ENCODE assay signal across 1 cellular context in the genomic region with DNA sequence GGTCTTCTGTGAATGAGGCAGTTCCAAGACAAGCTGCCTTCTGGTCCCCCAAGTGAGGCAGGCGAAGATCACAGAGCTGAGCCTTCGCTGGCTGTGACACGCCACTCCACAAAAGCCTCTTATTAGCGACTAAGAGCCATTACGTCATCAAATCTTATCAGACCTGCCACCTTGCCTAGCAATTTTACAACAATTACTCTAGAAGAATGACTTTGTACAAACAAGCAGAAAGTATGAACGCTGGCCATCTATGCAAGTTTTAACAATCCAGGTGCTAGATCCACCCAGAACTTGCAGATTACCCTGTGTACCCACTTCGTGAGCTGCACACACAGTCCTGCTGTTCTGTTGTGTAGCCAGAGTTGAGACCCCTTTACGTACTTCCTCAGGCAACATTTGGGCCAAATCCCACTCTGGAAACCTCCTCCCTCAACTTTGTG.
TF ChIP-seq lines count a peak whose summit lies in the region.

No MANE protein-coding gene starts in this region.

TF ChIP-seq in H1, 55 proteins besides CTCF, POLR2A, EP300 and RAD21:
- no peak for TF ChIP-seq HDAC6 (IDR thresholded peaks at IDR 0.05; ENCODE audit: low read depth, low read length)
- no peak for TF ChIP-seq BRCA1 (IDR thresholded peaks at IDR 0.05; ENCODE audit: low read depth, low read length)
- no peak for TF ChIP-seq KDM1A (IDR thresholded peaks at IDR 0.05; ENCODE audit: borderline replicate concordance, low read length)
- TF ChIP-seq HDAC2 (IDR thresholded peaks at IDR 0.05; ENCODE audit: borderline replicate concordance in 1 of 2, low read depth in 2 of 2, low read length in 2 of 2), result no peak
- TF ChIP-seq POLR2AphosphoS5 (IDR thresholded peaks at IDR 0.05; ENCODE audit: low read depth, low read length), result no peak
- no peak for TF ChIP-seq TCF12 (IDR thresholded peaks at IDR 0.05; ENCODE audit: low read depth, low read length)
- no peak for TF ChIP-seq YY1 (IDR thresholded peaks at IDR 0.05; ENCODE audit: low read depth, low read length)
- TF ChIP-seq CBX5 (IDR thresholded peaks at IDR 0.05; ENCODE audit: low read depth, low read length), result no peak
- no peak for TF ChIP-seq TAF7 (optimal IDR thresholded peaks at IDR 0.05; ENCODE audit: borderline replicate concordance, low read depth, low read length)
- TF ChIP-seq FOSL1 (IDR thresholded peaks at IDR 0.05; ENCODE audit: insufficient read depth, low read depth, low read length), result no peak
- no peak for TF ChIP-seq TBP (IDR thresholded peaks at IDR 0.05; ENCODE audit: low read depth, low read length)
- no peak for TF ChIP-seq E2F6 (IDR thresholded peaks at IDR 0.05)
- TF ChIP-seq MAX (IDR thresholded peaks at IDR 0.05), result no peak
